ENCODE assay signal across 29 cellular contexts in the genomic region with DNA sequence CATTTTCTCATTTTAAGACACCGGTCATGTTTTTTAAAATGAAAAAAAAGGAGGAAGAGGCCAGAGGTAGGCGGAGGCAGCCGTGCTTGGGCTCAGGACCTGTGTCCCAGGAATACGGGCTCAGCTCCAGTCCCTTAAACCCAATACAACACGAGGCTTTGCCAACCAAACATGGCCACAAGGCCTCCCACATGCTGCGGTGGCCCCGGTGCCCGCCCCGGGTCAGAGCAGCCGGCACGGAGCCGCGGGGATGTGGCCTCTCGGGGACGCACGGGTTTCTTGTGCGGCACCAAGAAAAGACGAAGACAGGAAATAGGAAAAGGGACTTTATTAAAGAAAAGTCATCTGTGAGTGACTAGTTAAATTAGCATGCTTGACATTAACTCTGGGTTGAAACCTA.
"Had no signal": no experiment of that assay in that cellular context is flagged by ENCODE, and none has a peak within 500 bp of the region (broad histone marks: within the 10 kb centered on the region; RNA-seq: fewer than 3 reads in every experiment).

No MANE protein-coding gene starts in this region.

- FAIRE-seq: astrocyte, bronchial epithelial cell, colon, endometrium, endothelial cell of umbilical vein, frontal cortex had no signal

- ATAC-seq: activated T-cell treated with anti-CD3 and anti-CD28 coated beads, Interleukin-2, amount 50 U/mL, for 72 hours; heart left ventricle had no signal

- H3K9me3 Mint-ChIP-seq: activated T-cell treated with anti-CD3 and anti-CD28 coated beads, Interleukin-2, amount 50 U/mL, for 24 hours; activated T-cell treated with anti-CD3 and anti-CD28 coated beads, Interleukin-2, amount 50 U/mL, for 72 hours had no signal

- H3K27ac ChIP-seq: brain microvascular endothelial cell, epithelial cell of prostate, heart left ventricle had no signal

- H3K4me3 Mint-ChIP-seq: activated CD4-positive, alpha-beta memory T cell treated with anti-CD3 and anti-CD28 coated beads, Interleukin-2, amount 10 ng/mL, durations not matched to agents 7 days and 5 days; activated CD4-positive, alpha-beta T cell treated with anti-CD3 and anti-CD28 coated beads, Interleukin-2, amount 10 ng/mL, durations not matched to agents 7 days and 5 days; activated naive CD8-positive, alpha-beta T cell; activated T-cell treated with anti-CD3 and anti-CD28 coated beads, Interleukin-2, amount 50 U/mL, for 24 hours; activated T-cell treated with anti-CD3 and anti-CD28 coated beads, Interleukin-2, amount 50 U/mL, for 72 hours had no signal

- DNase-seq: activated CD4-positive, alpha-beta memory T cell treated with anti-CD3 and anti-CD28 coated beads, Interleukin-2, amount 10 ng/mL, durations not matched to agents 7 days and 5 days; activated CD4-positive, alpha-beta T cell treated with anti-CD3 and anti-CD28 coated beads for 1 hour; activated CD4-positive, alpha-beta T cell treated with anti-CD3 and anti-CD28 coated beads for 4 hours; activated CD4-positive, alpha-beta T cell treated with anti-CD3 and anti-CD28 coated beads, Interleukin-2, amount 10 ng/mL, durations not matched to agents 7 days and 5 days; activated CD4-positive, alpha-beta T cell treated with anti-CD3 and anti-CD28 coated beads, Interleukin-2, amount 50 U/mL, for 4 hours; activated CD8-positive, alpha-beta memory T cell treated with anti-CD3 and anti-CD28 coated beads, Interleukin-2, amount 50 U/mL, for 48 hours; activated gamma-delta T cell; activated naive CD4-positive, alpha-beta T cell treated with anti-CD3 and anti-CD28 coated beads, Interleukin-2, amount 50 U/mL, for 16 hours; activated naive CD4-positive, alpha-beta T cell treated with Interleukin-2 at 50 U/mL for 16 hours; activated T-cell treated with anti-CD3 and anti-CD28 coated beads for 4 hours; activated T-cell treated with anti-CD3 and anti-CD28 coated beads, Interleukin-2, amount 50 U/mL, for 24 hours; activated T-cell treated with anti-CD3 and anti-CD28 coated beads, Interleukin-2, amount 50 U/mL, for 72 hours; amniotic stem cell; brain microvascular endothelial cell; cortex of kidney; dermis blood vessel endothelial cell; effector CD8-positive, alpha-beta T cell; foreskin fibroblast; glutamatergic neuron; heart left ventricle; T-helper 2 cell had no signal

- H3K27ac Mint-ChIP-seq: activated CD4-positive, alpha-beta memory T cell treated with anti-CD3 and anti-CD28 coated beads, Interleukin-2, amount 10 ng/mL, durations not matched to agents 7 days and 5 days; activated CD4-positive, alpha-beta T cell treated with anti-CD3 and anti-CD28 coated beads, Interleukin-2, amount 10 ng/mL, durations not matched to agents 7 days and 5 days; activated naive CD8-positive, alpha-beta T cell; activated T-cell treated with anti-CD3 and anti-CD28 coated beads, Interleukin-2, amount 50 U/mL, for 24 hours; activated T-cell treated with anti-CD3 and anti-CD28 coated beads, Interleukin-2, amount 50 U/mL, for 72 hours had no signal

- H3K27me3 Mint-ChIP-seq: activated CD4-positive, alpha-beta memory T cell treated with anti-CD3 and anti-CD28 coated beads, Interleukin-2, amount 10 ng/mL, durations not matched to agents 7 days and 5 days; activated CD4-positive, alpha-beta T cell treated with anti-CD3 and anti-CD28 coated beads, Interleukin-2, amount 10 ng/mL, durations not matched to agents 7 days and 5 days; activated naive CD8-positive, alpha-beta T cell; activated T-cell treated with anti-CD3 and anti-CD28 coated beads, Interleukin-2, amount 50 U/mL, for 24 hours had no signal

- H3K4me3 ChIP-seq: heart left ventricle had no signal

- H3K27me3 ChIP-seq: brain microvascular endothelial cell, heart left ventricle had no signal
